1 cellular context compared by ENCODE assay signal in the genomic region with DNA sequence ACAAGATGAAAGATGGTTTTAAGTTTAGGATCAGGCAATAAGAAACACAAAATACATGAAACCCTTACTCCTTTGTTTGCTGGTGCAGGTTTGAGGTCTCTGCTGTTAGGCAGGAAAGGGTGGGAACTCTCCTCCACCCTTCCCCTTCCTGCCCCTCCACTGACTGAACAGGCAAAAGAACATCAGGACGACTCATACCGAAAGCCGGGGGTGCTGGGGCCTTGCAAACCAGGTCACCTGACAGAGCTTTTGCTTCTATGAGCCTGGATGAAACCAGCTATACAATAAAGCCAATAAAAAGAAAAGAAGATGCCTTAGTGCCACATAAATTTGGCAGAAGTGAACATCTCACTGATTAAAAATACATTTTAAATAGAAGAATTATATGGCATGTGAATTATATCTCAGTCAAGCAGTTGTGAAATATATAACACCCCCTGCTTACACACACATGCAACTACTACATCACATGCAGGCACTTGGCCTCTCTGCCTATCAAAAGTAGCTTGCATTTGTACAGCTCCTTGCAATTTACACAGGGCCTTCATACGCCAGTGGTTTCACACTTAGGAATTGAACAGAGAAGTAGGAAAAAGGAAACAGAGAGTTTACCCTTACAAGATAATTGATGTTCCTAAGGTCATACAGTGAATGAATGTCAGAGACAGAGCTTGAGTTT.
TF ChIP-seq lines count a peak whose summit lies in the region.

No MANE protein-coding gene starts in this region.

TF ChIP-seq in SK-N-SH treated with all-trans-retinoic acid at 6 μM for 48 hours, 23 proteins besides CTCF, POLR2A, EP300 and RAD21 (continued from another document):
- TF ChIP-seq, protein P1, sequence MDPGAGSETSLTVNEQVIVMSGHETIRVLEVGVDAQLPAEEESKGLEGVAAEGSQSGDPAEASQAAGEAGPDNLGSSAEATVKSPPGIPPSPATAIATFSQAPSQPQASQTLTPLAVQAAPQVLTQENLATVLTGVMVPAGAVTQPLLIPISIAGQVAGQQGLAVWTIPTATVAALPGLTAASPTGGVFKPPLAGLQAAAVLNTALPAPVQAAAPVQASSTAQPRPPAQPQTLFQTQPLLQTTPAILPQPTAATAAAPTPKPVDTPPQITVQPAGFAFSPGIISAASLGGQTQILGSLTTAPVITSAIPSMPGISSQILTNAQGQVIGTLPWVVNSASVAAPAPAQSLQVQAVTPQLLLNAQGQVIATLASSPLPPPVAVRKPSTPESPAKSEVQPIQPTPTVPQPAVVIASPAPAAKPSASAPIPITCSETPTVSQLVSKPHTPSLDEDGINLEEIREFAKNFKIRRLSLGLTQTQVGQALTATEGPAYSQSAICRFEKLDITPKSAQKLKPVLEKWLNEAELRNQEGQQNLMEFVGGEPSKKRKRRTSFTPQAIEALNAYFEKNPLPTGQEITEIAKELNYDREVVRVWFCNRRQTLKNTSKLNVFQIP (CRISPR knock-in tag; IDR thresholded peaks at IDR 0.05; ENCODE audit: borderline replicate concordance, low read depth), result no peak
- TF ChIP-seq ISL1 (CRISPR knock-in tag; IDR thresholded peaks at IDR 0.05), result no peak
